ENCODE assay signal across 9 cellular contexts in the genomic region with DNA sequence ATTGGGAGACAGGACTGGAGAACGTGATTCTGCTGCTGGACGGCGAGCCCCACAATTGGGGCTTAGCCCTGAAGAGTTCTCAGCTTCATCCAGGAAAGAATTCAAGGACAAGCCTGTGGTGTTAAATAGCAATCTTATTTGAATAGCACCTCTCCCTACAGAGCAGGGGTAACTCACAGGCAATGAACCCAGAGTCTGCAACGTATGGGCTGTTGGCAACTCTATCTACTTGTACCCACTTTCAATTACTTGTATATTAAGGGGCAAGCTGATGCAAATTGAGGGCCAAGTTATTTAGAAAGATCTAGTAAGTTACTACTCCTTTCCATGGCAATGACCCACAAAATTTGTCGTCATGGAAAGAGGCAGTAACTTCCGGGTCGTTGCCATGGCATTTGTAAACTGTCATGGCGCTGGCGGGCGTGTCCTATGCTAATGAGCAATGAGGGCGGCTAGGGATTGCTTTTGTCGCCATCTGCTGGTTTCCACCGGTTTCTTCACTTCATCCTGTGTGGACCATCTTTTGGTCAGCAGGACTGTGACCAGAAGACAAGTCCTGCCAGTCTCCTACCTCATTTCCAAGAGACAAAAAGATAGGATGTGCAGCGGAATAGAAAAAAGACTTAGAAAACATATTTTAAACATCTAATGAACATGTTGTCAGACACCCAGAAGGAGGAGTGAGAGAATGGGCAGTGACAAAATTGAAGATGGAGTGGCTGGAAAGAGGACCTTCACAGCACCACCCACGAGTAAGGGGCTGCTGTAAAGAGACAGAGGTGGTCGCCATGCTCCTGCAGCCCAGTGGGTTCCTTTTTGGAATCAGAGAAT. TPM values are rescaled to one million over a fixed set of nuclear protein-coding genes. Genes with fewer than 3 reads are reported as not detected.
DNase-seq lines count a peak whose midpoint lies in the region; ATAC-seq and TF ChIP-seq lines count a peak whose summit lies in the region.
"Had no signal": no experiment of that assay in that cellular context is flagged by ENCODE, and none has a peak within 500 bp of the region (broad histone marks: within the 10 kb centered on the region; RNA-seq: fewer than 3 reads in every experiment).

No MANE protein-coding gene starts in this region.

- H3K4me3 Mint-ChIP-seq in endothelial cell (ENCODE audit: unreplicated experiment) (no peak overlapping the region), mesothelial cell of epicardium (peak overlapping the region; percentile 47)

- in situ Hi-C loops in Caki2 (cut with HindIII; ENCODE audit: low pct_unique_long_range_greater_than_20kb, low sequenced_read_pairs) = no loop called here

- H3K9ac ChIP-seq in HUES48 (ENCODE audit: low read depth, low read length) (no peak overlapping the region), NT2/D1 (ENCODE audit: insufficient read length, low read depth) (no peak overlapping the region)

- no peaks in the 10 kb centered on the region for H3K9me3 ChIP-seq in HUES48 (ENCODE audit: control insufficient read depth, insufficient read depth, low read length)
- H3K9me3 ChIP-seq in NT2/D1 (ENCODE audit: insufficient read depth, low read length) = no peaks in the 10 kb centered on the region

- peak overlapping the region; percentile 3 for H3K27ac ChIP-seq in HUES48 (ENCODE audit: low read depth, low read length)

- H3K4me3 ChIP-seq in HUES48 (ENCODE audit: low read depth, low read length) = peak overlapping the region; percentile 41
- no peak overlapping the region for H3K4me3 ChIP-seq in NT2/D1 (ENCODE audit: insufficient read length, low read depth)
- H3K4me3 ChIP-seq: skin epidermis had no signal

- DNase-seq in Caki2 (ENCODE audit: low read depth) (peak; percentile 85), NT2/D1 (ENCODE audit: low read depth, low spot score) (peak; percentile 92), endothelial cell (ENCODE audit: low spot score) (peak; percentile 91), mesothelial cell of epicardium (ENCODE audit: low spot score in 2 of 2, unreplicated experiment in 2 of 2) (peak; percentile 80 to 84)
- peak; percentile 96 for DNase-seq in activated CD8-positive, alpha-beta memory T cell treated with anti-CD3 and anti-CD28 coated beads, Interleukin-2, amount 50 U/mL, for 1 hour (ENCODE audit: extremely low read depth)
- DNase-seq in stimulated activated CD8-positive, alpha-beta memory T cell treated with anti-CD3 and anti-CD28 coated beads, Interleukin-2, amount 100 ng/mL, for 1 hour (ENCODE audit: low read depth in 2 of 2) = peak; percentile 87 to 93

- no peaks in the 10 kb centered on the region for H3K9me3 Mint-ChIP-seq in endothelial cell (ENCODE audit: unreplicated experiment)
- H3K9me3 Mint-ChIP-seq in mesothelial cell of epicardium = no peaks in the 10 kb centered on the region

- peak; percentile 89 for ATAC-seq in GM21515 (IDR thresholded peaks at IDR 0.05; ENCODE audit: unreplicated experiment)

- H3K36me3 ChIP-seq in HUES48 (ENCODE audit: control insufficient read depth, insufficient read depth, low read length) (no peaks in the 10 kb centered on the region), NT2/D1 (ENCODE audit: insufficient read depth, insufficient read length, low read length) (no peaks in the 10 kb centered on the region)

- H3K27ac Mint-ChIP-seq in endothelial cell (ENCODE audit: unreplicated experiment) = peak overlapping the region; percentile 93
- peak overlapping the region; percentile 72 for H3K27ac Mint-ChIP-seq in mesothelial cell of epicardium

- H3K27me3 ChIP-seq in HUES48 (ENCODE audit: control insufficient read depth, insufficient read depth, low read length) (no peaks in the 10 kb centered on the region), NT2/D1 (ENCODE audit: insufficient read depth, insufficient read length) (no peaks in the 10 kb centered on the region)

- TF ChIP-seq CTCF in endothelial cell (IDR thresholded peaks at IDR 0.05; ENCODE audit: unreplicated experiment) (peak; percentile 82), mesothelial cell of epicardium (IDR thresholded peaks at IDR 0.05; ENCODE audit: unreplicated experiment) (peak; percentile 64)

- H3K36me3 Mint-ChIP-seq in endothelial cell (ENCODE audit: low read depth, unreplicated experiment) (no peaks in the 10 kb centered on the region), mesothelial cell of epicardium (no peaks in the 10 kb centered on the region)

- H3K27me3 Mint-ChIP-seq in endothelial cell (ENCODE audit: unreplicated experiment) (peaks cover 2% of the 10 kb centered on the region), mesothelial cell of epicardium (ENCODE audit: low read depth) (no peaks in the 10 kb centered on the region)

- H3K4me1 ChIP-seq in HUES48 (ENCODE audit: control insufficient read depth, insufficient read depth, low read length) (peaks cover 5% of the 10 kb centered on the region; the same call in 1 of the 2 replicates), NT2/D1 (ENCODE audit: insufficient read depth, insufficient read length) (peaks cover 3% of the 10 kb centered on the region)

- H3K4me1 Mint-ChIP-seq in endothelial cell (ENCODE audit: unreplicated experiment) (peaks cover 5% of the 10 kb centered on the region), mesothelial cell of epicardium (peaks cover 5% of the 10 kb centered on the region)

RNA-seq across cellular contexts. Expression of gene SH3BP5, which starts 45.8 kb away (rescaled TPM):
- total RNA-seq in Caki2 (2014; rRNA removed; shearing (Covaris generic); ENCODE audit: low replicate concordance) = 0.84 and 4.3 TPM in 2 replicates
- 41.1 TPM for total RNA-seq in endothelial cell (ENCODE audit: unreplicated experiment)
- total RNA-seq in mesothelial cell of epicardium = 78.7 to 88.6 TPM (median 80.5 TPM) in 3 replicates

RNA-seq across cellular contexts. Expression of gene METTL6, which starts 49.2 kb away (rescaled TPM):
- total RNA-seq in Caki2 (2014; rRNA removed; shearing (Covaris generic); ENCODE audit: low replicate concordance) = 11.2 and 14.2 TPM in 2 replicates
- total RNA-seq in endothelial cell (ENCODE audit: unreplicated experiment) = 16.0 TPM
- 23.5 to 26.7 TPM (median 25.8 TPM) in 3 replicates for total RNA-seq in mesothelial cell of epicardium

RNA-seq across cellular contexts. Expression of gene EAF1, which starts 49.2 kb away (rescaled TPM):
- total RNA-seq in Caki2 (2014; rRNA removed; shearing (Covaris generic); ENCODE audit: low replicate concordance) = 7.4 and 8.1 TPM in 2 replicates
- total RNA-seq in endothelial cell (ENCODE audit: unreplicated experiment) (23.9 TPM), mesothelial cell of epicardium (15.8 to 17.1 TPM (median 16.3 TPM) in 3 replicates)
